In genomic region chr14:68564826-68565760, GRCh38 we compare ENCODE assay signal across 1 cellular context.
TF ChIP-seq lines count a peak whose summit lies in the region.

No MANE protein-coding gene starts in this region.

TF ChIP-seq in GM23338, 12 proteins besides CTCF, POLR2A, EP300 and RAD21 (continued from another document):
- TF ChIP-seq, protein P1, sequence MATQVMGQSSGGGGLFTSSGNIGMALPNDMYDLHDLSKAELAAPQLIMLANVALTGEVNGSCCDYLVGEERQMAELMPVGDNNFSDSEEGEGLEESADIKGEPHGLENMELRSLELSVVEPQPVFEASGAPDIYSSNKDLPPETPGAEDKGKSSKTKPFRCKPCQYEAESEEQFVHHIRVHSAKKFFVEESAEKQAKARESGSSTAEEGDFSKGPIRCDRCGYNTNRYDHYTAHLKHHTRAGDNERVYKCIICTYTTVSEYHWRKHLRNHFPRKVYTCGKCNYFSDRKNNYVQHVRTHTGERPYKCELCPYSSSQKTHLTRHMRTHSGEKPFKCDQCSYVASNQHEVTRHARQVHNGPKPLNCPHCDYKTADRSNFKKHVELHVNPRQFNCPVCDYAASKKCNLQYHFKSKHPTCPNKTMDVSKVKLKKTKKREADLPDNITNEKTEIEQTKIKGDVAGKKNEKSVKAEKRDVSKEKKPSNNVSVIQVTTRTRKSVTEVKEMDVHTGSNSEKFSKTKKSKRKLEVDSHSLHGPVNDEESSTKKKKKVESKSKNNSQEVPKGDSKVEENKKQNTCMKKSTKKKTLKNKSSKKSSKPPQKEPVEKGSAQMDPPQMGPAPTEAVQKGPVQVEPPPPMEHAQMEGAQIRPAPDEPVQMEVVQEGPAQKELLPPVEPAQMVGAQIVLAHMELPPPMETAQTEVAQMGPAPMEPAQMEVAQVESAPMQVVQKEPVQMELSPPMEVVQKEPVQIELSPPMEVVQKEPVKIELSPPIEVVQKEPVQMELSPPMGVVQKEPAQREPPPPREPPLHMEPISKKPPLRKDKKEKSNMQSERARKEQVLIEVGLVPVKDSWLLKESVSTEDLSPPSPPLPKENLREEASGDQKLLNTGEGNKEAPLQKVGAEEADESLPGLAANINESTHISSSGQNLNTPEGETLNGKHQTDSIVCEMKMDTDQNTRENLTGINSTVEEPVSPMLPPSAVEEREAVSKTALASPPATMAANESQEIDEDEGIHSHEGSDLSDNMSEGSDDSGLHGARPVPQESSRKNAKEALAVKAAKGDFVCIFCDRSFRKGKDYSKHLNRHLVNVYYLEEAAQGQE (IDR thresholded peaks at IDR 0.05; ENCODE audit: unreplicated experiment), result no peak
- TF ChIP-seq STAT1 (IDR thresholded peaks at IDR 0.05; ENCODE audit: unreplicated experiment) (no peak), JUNB (IDR thresholded peaks at IDR 0.05; ENCODE audit: unreplicated experiment) (no peak), ETS1 (IDR thresholded peaks at IDR 0.05) (no peak)
